ENCODE assay signal across 23 cellular contexts in the genomic region with DNA sequence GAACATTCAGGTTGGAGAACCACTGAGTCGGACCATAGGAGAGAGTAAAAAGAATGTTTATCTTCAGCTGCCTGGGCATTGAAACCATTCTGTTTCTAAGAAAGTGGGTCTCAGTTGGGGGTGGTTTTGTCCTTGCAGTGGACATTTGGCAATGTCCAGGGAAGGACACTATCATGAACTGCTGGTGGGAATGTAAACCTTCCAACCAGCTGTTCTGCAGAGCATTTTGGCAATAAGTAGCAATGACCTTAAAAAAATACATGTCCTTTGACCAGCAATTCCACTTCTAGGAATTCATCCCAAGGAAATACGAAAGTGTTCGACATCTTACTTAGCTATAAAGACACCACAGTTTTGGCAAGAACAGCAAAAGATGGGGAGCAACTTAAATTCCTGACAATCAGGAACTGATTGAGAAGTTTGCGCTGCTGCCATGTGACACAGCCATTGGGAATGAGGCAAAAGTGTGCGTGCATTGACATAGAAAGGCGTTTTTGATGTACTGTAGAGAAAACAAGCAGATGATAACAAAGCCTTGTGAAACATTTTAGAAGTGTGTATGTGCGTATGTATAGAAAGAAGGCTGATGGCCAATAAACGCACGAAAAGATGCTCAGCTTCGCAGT.
DNase-seq lines count a peak whose midpoint lies in the region; ATAC-seq, FAIRE-seq and TF ChIP-seq lines count a peak whose summit lies in the region.
"Had no signal": no experiment of that assay in that cellular context is flagged by ENCODE, and none has a peak within 500 bp of the region (broad histone marks: within the 10 kb centered on the region; RNA-seq: fewer than 3 reads in every experiment).

No MANE protein-coding gene starts in this region.

- no peak overlapping the region for H3K27ac ChIP-seq in IMR-90 (ENCODE audit: insufficient read depth, low read length)
- H3K27ac ChIP-seq in K562 (ENCODE audit: extremely low read depth, low read depth, low read length), result no peak overlapping the region
- H3K27ac ChIP-seq in osteoblast (ENCODE audit: low read depth, low read length), result no peak overlapping the region
- H3K27ac ChIP-seq in CD4-positive, alpha-beta T cell (ENCODE audit: low read depth, low read length), result no peak overlapping the region
- H3K27ac ChIP-seq: BLaER1 had no signal

- no peak overlapping the region for H3K18ac ChIP-seq in IMR-90 (ENCODE audit: low read depth, low read length)

- H2BK5ac ChIP-seq in IMR-90 (ENCODE audit: low read depth, low read length, poor library complexity, severe bottlenecking), result no peak overlapping the region

- H3K27me3 Mint-ChIP-seq in CD4-positive, alpha-beta T cell, result no peaks in the 10 kb centered on the region

- no peak overlapping the region for H3K4me3 ChIP-seq in IMR-90 (ENCODE audit: insufficient read depth, low read depth, low read length)
- no peak overlapping the region for H3K4me3 ChIP-seq in K562
- no peak overlapping the region for H3K4me3 ChIP-seq in osteoblast (ENCODE audit: insufficient read depth, low read length)
- H3K4me3 ChIP-seq in MG63, result no peak overlapping the region
- H3K4me3 ChIP-seq: BLaER1 had no signal

- no peak overlapping the region for H3K27ac Mint-ChIP-seq in CD4-positive, alpha-beta T cell
- H3K27ac Mint-ChIP-seq: CD14-positive monocyte; CD4-positive, CD25-positive, alpha-beta regulatory T cell; CD8-positive, alpha-beta T cell had no signal

- H3K9me1 ChIP-seq in IMR-90 (ENCODE audit: insufficient read depth, low read length) (0 out of 2 replicates have a peak, but pooled peaks cover 3% of the 10 kb centered on the region), K562 (ENCODE audit: control insufficient read depth, insufficient read depth, low read length) (no peaks in the 10 kb centered on the region)

- DNase-seq in IMR-90 (peak; percentile 28), K562 (ENCODE audit: extremely low read depth in 1 of 4, low spot score in 3 of 4) (no peak), osteoblast (ENCODE audit: insufficient read length, low spot score, missing footprints) (peak; percentile 2), HTR-8/SVneo (ENCODE audit: insufficient read length, low spot score) (no peak), MG63 (no peak)
- no peak for DNase-seq in CD4-positive, alpha-beta T cell
- DNase-seq: 8988T; ACHN; BE2C; C1 segment of cervical spinal cord; Caco-2; Calu3; CD4-positive, CD25-positive, alpha-beta regulatory T cell; CD8-positive, alpha-beta T cell; DMS79 treated with DMSO at 0.1 percent for 48 hours; GF-D8 had no signal

- no peaks in the 10 kb centered on the region for H3K79me1 ChIP-seq in IMR-90 (ENCODE audit: low read depth in 1 of 2, low read length in 2 of 2)

- no peak overlapping the region for H2AK9ac ChIP-seq in IMR-90 (replicated peaks; ENCODE audit: low read depth, low read length, poor library complexity)

- H4K8ac ChIP-seq in IMR-90 (ENCODE audit: low read depth in 2 of 2, low read length in 2 of 2), result no peak overlapping the region

- peaks cover 12% of the 10 kb centered on the region for H3K4me1 Mint-ChIP-seq in CD4-positive, alpha-beta T cell (ENCODE audit: low read depth)

- H3K4me1 ChIP-seq in IMR-90 (ENCODE audit: control insufficient read depth, insufficient read depth, low read length), result peaks cover 2% of the 10 kb centered on the region; the same call in 1 of the 2 replicates
- H3K4me1 ChIP-seq in K562 (replicated peaks in 1 of 2; ENCODE audit: control insufficient read depth in 2 of 2, insufficient read depth in 2 of 2, low read length in 2 of 2), result no peaks in the 10 kb centered on the region
- no peaks in the 10 kb centered on the region for H3K4me1 ChIP-seq in osteoblast (ENCODE audit: insufficient read depth, low read length)
- H3K4me1 ChIP-seq: BE2C, Caco-2 had no signal

- POLR2A ChIA-PET in IMR-90 (lab: Charles Lee; ENCODE audit: unreplicated experiment), result no interaction called here
- POLR2A ChIA-PET in K562 (lab: Yijun Ruan, JAX), result interaction anchor here (0.6 kb wide), 1 partner anchor 27 kb away, joined by 3 read pairs; no protein-coding TSS in a partner anchor
- POLR2A ChIA-PET in CD4-positive, alpha-beta T cell (lab: Charles Lee), result no interaction called here

- no peak overlapping the region for H3K23ac ChIP-seq in IMR-90 (ENCODE audit: low read depth, low read length)

- H4K5ac ChIP-seq in IMR-90 (ENCODE audit: low read depth, low read length), result no peak overlapping the region

- no peaks in the 10 kb centered on the region for H4K20me1 ChIP-seq in IMR-90 (ENCODE audit: insufficient read depth, low read length)
- no peaks in the 10 kb centered on the region for H4K20me1 ChIP-seq in K562 (replicated peaks; ENCODE audit: control insufficient read depth, insufficient read depth, low read length)
- no peaks in the 10 kb centered on the region for H4K20me1 ChIP-seq in osteoblast (ENCODE audit: insufficient read depth, low read length)
- H4K20me1 ChIP-seq: BLaER1 had no signal

- H2BK15ac ChIP-seq in IMR-90 (ENCODE audit: low read depth, low read length), result no peak overlapping the region

- H3K4me2 ChIP-seq in IMR-90 (ENCODE audit: low read depth, low read length) (no peak overlapping the region), K562 (ENCODE audit: insufficient read depth, low read length) (no peak overlapping the region), osteoblast (ENCODE audit: insufficient read depth, low read length) (no peak overlapping the region)
- H3K4me2 ChIP-seq: BLaER1 had no signal

- H3K4me3 Mint-ChIP-seq in CD4-positive, alpha-beta T cell, result no peak overlapping the region
- H3K4me3 Mint-ChIP-seq: CD14-positive monocyte; CD4-positive, CD25-positive, alpha-beta regulatory T cell; CD8-positive, alpha-beta T cell had no signal

- H3K9ac ChIP-seq in IMR-90 (ENCODE audit: low read depth, low read length) (no peak overlapping the region), K562 (ENCODE audit: insufficient read depth in 1 of 2, low read depth in 2 of 2, low read length in 2 of 2) (no peak overlapping the region)
- H3K9ac ChIP-seq: BLaER1 had no signal

- TF ChIP-seq RAD21 in IMR-90 (IDR thresholded peaks at IDR 0.05; ENCODE audit: low read length), result no peak
- TF ChIP-seq RAD21 in K562 (CRISPR knock-in tag; conservative IDR thresholded peaks at IDR 0.05 in 1 of 2, IDR thresholded peaks at IDR 0.05 in 1 of 2), result no peak

- no peak overlapping the region for H2AK5ac ChIP-seq in IMR-90 (ENCODE audit: low read depth, low read length)

- H4K91ac ChIP-seq in IMR-90 (ENCODE audit: insufficient read depth, low read depth, low read length), result no peak overlapping the region

- no peak for ATAC-seq in IMR-90 (ENCODE audit: low read depth)
- no peak for ATAC-seq in K562
- no peak for ATAC-seq in CD4-positive, alpha-beta T cell (ENCODE audit: poor library complexity)
- ATAC-seq: CD8-positive, alpha-beta T cell had no signal

- H3K36me3 ChIP-seq in IMR-90 (ENCODE audit: control insufficient read depth, insufficient read depth, low read length) (no peaks in the 10 kb centered on the region), K562 (ENCODE audit: control insufficient read depth, insufficient read depth, low read length) (no peaks in the 10 kb centered on the region), osteoblast (ENCODE audit: insufficient read depth, low read length) (no peaks in the 10 kb centered on the region), MG63 (no peaks in the 10 kb centered on the region)
- H3K36me3 ChIP-seq: BE2C, BLaER1 had no signal

- H2BK20ac ChIP-seq in IMR-90 (ENCODE audit: low read depth, low read length), result no peak overlapping the region

- no peak for TF ChIP-seq EP300 in K562 (IDR thresholded peaks at IDR 0.05; ENCODE audit: low read length)

- BruUV-seq in IMR-90 (replicated peaks; lab: Mats Ljungman, UMichigan), result no TSS peak
- no TSS peak for BruUV-seq in K562 (replicated peaks; lab: Mats Ljungman, UMichigan)

- H3K14ac ChIP-seq in IMR-90 (replicated peaks; ENCODE audit: low read depth, low read length), result no peak overlapping the region

- peak; percentile 6 for FAIRE-seq in K562 (lab: Jason Lieb, UNC)
- no peak for FAIRE-seq in HTR-8/SVneo (lab: Jason Lieb, UNC)
- FAIRE-seq: A204.1, D721Med, G401.6, GM12891, GM18507 had no signal

- TF ChIP-seq POLR2A in IMR-90 (IDR thresholded peaks at IDR 0.05; ENCODE audit: low read depth, low read length) (no peak), K562 (conservative IDR thresholded peaks at IDR 0.05) (no peak)

- in situ Hi-C loops in IMR-90 (cut with MboI; ENCODE audit: low sequenced_read_pairs) (no loop called here), K562 (cut with MboI) (no loop called here)

- 62% methylated on average over 3 of the region's 10 CpGs; no CpG with 5 or more reads in 1 of the 2 experiments for WGBS in IMR-90 (ENCODE audit: extremely low coverage in 2 of 2, insufficient read length in 1 of 2), 2 experiments
- WGBS in K562 (ENCODE audit: insufficient coverage, low coverage, missing lambda C conversion rate), result 60% methylated on average over 10 of the region's 10 CpGs

- peaks cover 5% of the 10 kb centered on the region for H3K9me3 Mint-ChIP-seq in CD4-positive, alpha-beta T cell

- no peaks in the 10 kb centered on the region for H3K36me3 Mint-ChIP-seq in CD4-positive, alpha-beta T cell (ENCODE audit: low read depth)
- H3K36me3 Mint-ChIP-seq: CD4-positive, CD25-positive, alpha-beta regulatory T cell; CD8-positive, alpha-beta T cell had no signal

- no peak overlapping the region for H2BK120ac ChIP-seq in IMR-90 (ENCODE audit: low read depth, low read length)

- no peak overlapping the region for H2AFZ ChIP-seq in IMR-90 (replicated peaks; ENCODE audit: low read length, poor library complexity)
- H2AFZ ChIP-seq in K562 (ENCODE audit: low read depth, low read length), result no peak overlapping the region
- H2AFZ ChIP-seq in osteoblast (ENCODE audit: low read length), result no peak overlapping the region

- peaks cover 4% of the 10 kb centered on the region for H3K27me3 ChIP-seq in IMR-90 (ENCODE audit: control insufficient read depth, insufficient read depth, low read length)
- no peaks in the 10 kb centered on the region for H3K27me3 ChIP-seq in K562 (ENCODE audit: control insufficient read depth in 2 of 2, insufficient read depth in 2 of 2, low read length in 2 of 2)
- no peaks in the 10 kb centered on the region for H3K27me3 ChIP-seq in osteoblast (ENCODE audit: insufficient read depth, low read length)
- H3K27me3 ChIP-seq in MG63, result no peaks in the 10 kb centered on the region
- no peaks in the 10 kb centered on the region for H3K27me3 ChIP-seq in CD4-positive, alpha-beta T cell (ENCODE audit: control insufficient read depth, insufficient read depth, low read length)
- H3K27me3 ChIP-seq: BE2C, BLaER1 had no signal

- CTCF ChIA-PET in IMR-90 (lab: Yijun Ruan, JAX) (no interaction called here), K562 (lab: Yijun Ruan, JAX; ENCODE audit: low intra/inter-chr PET ratio) (no interaction called here)
- CTCF ChIA-PET in CD4-positive, alpha-beta T cell (lab: Charles Lee), result no interaction called here

- no peak overlapping the region for H3K56ac ChIP-seq in IMR-90 (ENCODE audit: extremely low read depth, insufficient read depth, low read length)

- intact Hi-C loops in IMR-90 (cut with micrococcal nuclease) (loop anchor here (5.0 kb wide), 1 partner anchor 101 kb away; no protein-coding TSS in a partner anchor), K562 (cut with micrococcal nuclease) (no loop called here)
- intact Hi-C loops in CD4-positive, alpha-beta T cell (cut with DNase I, micrococcal nuclease), result no loop called here

- TF ChIP-seq CTCF in IMR-90 (conservative IDR thresholded peaks at IDR 0.05; ENCODE audit: low read depth, low read length), result no peak
- no peak for TF ChIP-seq CTCF in K562 (IDR thresholded peaks at IDR 0.05 in 2 of 3, conservative IDR thresholded peaks at IDR 0.05 in 1 of 3; ENCODE audit: insufficient read depth in 2 of 3, low read depth in 1 of 3, low read length in 3 of 3)
- no peak for TF ChIP-seq CTCF in osteoblast (IDR thresholded peaks at IDR 0.05; ENCODE audit: extremely low read depth, low read depth, low read length)
- TF ChIP-seq CTCF in CD4-positive, alpha-beta T cell (IDR thresholded peaks at IDR 0.05), result no peak

- H3K9me3 ChIP-seq in IMR-90 (ENCODE audit: control insufficient read depth, insufficient read depth, low read length), result peaks cover 8% of the 10 kb centered on the region
- no peaks in the 10 kb centered on the region; the same call in 1 of the 2 replicates for H3K9me3 ChIP-seq in K562 (replicated peaks; ENCODE audit: control insufficient read depth, insufficient read depth, low read depth, low read length)
- H3K9me3 ChIP-seq in osteoblast (ENCODE audit: low read depth, low read length), result no peaks in the 10 kb centered on the region
- peaks cover 8% of the 10 kb centered on the region; the same call in 1 of the 2 replicates for H3K9me3 ChIP-seq in MG63
- H3K9me3 ChIP-seq in CD4-positive, alpha-beta T cell (ENCODE audit: control insufficient read depth, low read length), result no peaks in the 10 kb centered on the region

- H3K79me2 ChIP-seq in K562 (ENCODE audit: control insufficient read depth, insufficient read depth, low read length) (no peaks in the 10 kb centered on the region), osteoblast (ENCODE audit: insufficient read depth, low read length) (no peaks in the 10 kb centered on the region)

- no peak overlapping the region for H3K4ac ChIP-seq in IMR-90 (ENCODE audit: low read depth, low read length)

- dilution Hi-C loops in IMR-90 (cut with HindIII; ENCODE audit: low sequenced_read_pairs, unreplicated experiment), result no loop called here

Comparison
In these comparisons a context has a peak if more than half of its experiments do, and no peak if none do; other contexts are left out.
1. DNase-seq: peak in IMR-90 (single experiment) and osteoblast (single experiment); none in K562 (0 of 4), HTR-8/SVneo (single experiment), MG63 (single experiment) and CD4-positive, alpha-beta T cell (0 of 10).